9 cellular contexts compared by ENCODE assay signal in the genomic region with DNA sequence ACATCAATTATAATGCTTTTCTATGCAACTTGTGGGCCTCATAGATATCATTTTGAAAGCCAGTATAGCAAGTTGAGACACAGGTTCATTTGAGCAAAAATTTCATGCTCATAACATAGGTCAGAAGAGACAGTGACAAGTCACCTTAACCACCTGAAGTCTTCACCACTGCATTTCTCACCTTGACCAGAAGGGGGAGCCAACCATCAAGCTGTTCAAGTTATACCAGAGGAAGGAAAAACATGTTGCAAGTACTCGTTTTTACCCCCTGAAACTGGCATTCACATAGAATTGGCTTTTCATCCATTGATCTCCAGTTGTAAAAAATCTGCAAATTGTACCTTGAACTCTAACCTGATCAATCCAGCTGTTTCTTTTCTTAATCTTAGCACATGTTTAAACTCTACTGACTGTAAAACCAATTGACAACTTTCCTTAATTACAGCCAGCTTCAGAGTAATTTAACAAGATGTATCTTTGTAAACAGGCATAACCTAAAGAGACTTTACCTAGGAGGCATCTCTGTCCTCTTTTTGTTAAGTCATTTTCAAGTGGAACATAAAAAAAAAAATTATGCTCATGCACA. TPM values are rescaled to one million over a fixed set of nuclear protein-coding genes. Genes with fewer than 3 reads are reported as not detected.
A peak's percentile ranks its signal among the peaks of the same experiment; 100 is the strongest.
DNase-seq lines count a peak whose midpoint lies in the region; ATAC-seq, FAIRE-seq and TF ChIP-seq lines count a peak whose summit lies in the region.
"Had no signal": no experiment of that assay in that cellular context is flagged by ENCODE, and none has a peak within 500 bp of the region (broad histone marks: within the 10 kb centered on the region; RNA-seq: fewer than 3 reads in every experiment).

No MANE protein-coding gene starts in this region.

- H3K36me3 ChIP-seq in pancreas, result no peaks in the 10 kb centered on the region

- no peak overlapping the region for H3K4me3 Mint-ChIP-seq in activated T-helper 1 cell treated with anti-CD3 and anti-CD28 coated beads, Interleukin-12 subunit alpha, Interleukin-12 subunit beta, Interleukin-2, Interleukin-4 antibody, amounts not matched to agents 30 ng/mL and 10 ng/mL and 1 ng/mL, durations not matched to agents 14 hours and 24 hours and 36 hours
- H3K4me3 Mint-ChIP-seq in type B pancreatic cell, result no peak overlapping the region

- TF ChIP-seq CTCF in foreskin keratinocyte (conservative IDR thresholded peaks at IDR 0.05), result peak; percentile 90
- TF ChIP-seq CTCF in pancreas (IDR thresholded peaks at IDR 0.05), result peak; percentile 82 to 90 (median 86)
- TF ChIP-seq CTCF in type B pancreatic cell (conservative IDR thresholded peaks at IDR 0.05), result peak; percentile 96

- H3K27ac ChIP-seq in foreskin keratinocyte (no peak overlapping the region), pancreas (no peak overlapping the region)
- H3K27ac ChIP-seq: epithelial cell of prostate had no signal

- WGBS in pancreas, 2 donors, result 0% methylated on average over 1 of the region's 1 CpG

- no peaks in the 10 kb centered on the region for H3K36me3 Mint-ChIP-seq in activated T-helper 1 cell treated with anti-CD3 and anti-CD28 coated beads, Interleukin-12 subunit alpha, Interleukin-12 subunit beta, Interleukin-2, Interleukin-4 antibody, amounts not matched to agents 30 ng/mL and 10 ng/mL and 1 ng/mL, durations not matched to agents 14 hours and 24 hours and 36 hours (ENCODE audit: low read depth)
- H3K36me3 Mint-ChIP-seq in type B pancreatic cell, result no peaks in the 10 kb centered on the region

- intact Hi-C loops in activated T-helper 1 cell treated with anti-CD3 and anti-CD28 coated beads, Interleukin-12 subunit alpha, Interleukin-12 subunit beta, Interleukin-2, Interleukin-4 antibody, amounts not matched to agents 30 ng/mL and 10 ng/mL and 1 ng/mL, durations not matched to agents 14 hours and 24 hours and 36 hours (cut with micrococcal nuclease), result loop anchor here (1.0 to 5.0 kb wide), 6 partner anchors 40 to 826 kb away; no protein-coding TSS in a partner anchor
- intact Hi-C loops in pancreas (cut with DNase I), result no loop called here

- no peak overlapping the region for H3K27ac Mint-ChIP-seq in activated T-helper 1 cell treated with anti-CD3 and anti-CD28 coated beads, Interleukin-12 subunit alpha, Interleukin-12 subunit beta, Interleukin-2, Interleukin-4 antibody, amounts not matched to agents 30 ng/mL and 10 ng/mL and 1 ng/mL, durations not matched to agents 14 hours and 24 hours and 36 hours
- H3K27ac Mint-ChIP-seq in type B pancreatic cell, result no peak overlapping the region

- H3K4me1 Mint-ChIP-seq in activated T-helper 1 cell treated with anti-CD3 and anti-CD28 coated beads, Interleukin-12 subunit alpha, Interleukin-12 subunit beta, Interleukin-2, Interleukin-4 antibody, amounts not matched to agents 30 ng/mL and 10 ng/mL and 1 ng/mL, durations not matched to agents 14 hours and 24 hours and 36 hours (ENCODE audit: low read depth), result peaks cover 7% of the 10 kb centered on the region
- peaks cover 7% of the 10 kb centered on the region for H3K4me1 Mint-ChIP-seq in type B pancreatic cell (ENCODE audit: unreplicated experiment)

- H3K4me1 ChIP-seq in foreskin keratinocyte (peaks cover 12% of the 10 kb centered on the region), pancreas (peaks cover 3 to 7% (median 4%) of the 10 kb centered on the region in 3 donors)

- H3K4me3 ChIP-seq in pancreas, result no peak overlapping the region

- peaks cover 7% of the 10 kb centered on the region for H3K27me3 Mint-ChIP-seq in activated T-helper 1 cell treated with anti-CD3 and anti-CD28 coated beads, Interleukin-12 subunit alpha, Interleukin-12 subunit beta, Interleukin-2, Interleukin-4 antibody, amounts not matched to agents 30 ng/mL and 10 ng/mL and 1 ng/mL, durations not matched to agents 14 hours and 24 hours and 36 hours (ENCODE audit: insufficient read depth)
- no peaks in the 10 kb centered on the region for H3K27me3 Mint-ChIP-seq in type B pancreatic cell

- in situ Hi-C loops in Caki2 (cut with HindIII; ENCODE audit: low pct_unique_long_range_greater_than_20kb, low sequenced_read_pairs), result no loop called here

- peak; percentile 57 for DNase-seq in Caki2 (ENCODE audit: low read depth)
- DNase-seq in HuH-7 (ENCODE audit: low spot score), result peak; percentile 5
- peak; percentile 56 for DNase-seq in RCC 7860 (ENCODE audit: low spot score)
- DNase-seq in activated T-helper 1 cell treated with anti-CD3 and anti-CD28 coated beads, Interleukin-12 subunit alpha, Interleukin-12 subunit beta, Interleukin-2, Interleukin-4 antibody, amounts not matched to agents 30 ng/mL and 10 ng/mL and 1 ng/mL, durations not matched to agents 14 hours and 24 hours and 36 hours (ENCODE audit: low spot score), result peak; percentile 71
- peak; percentile 32 to 62 for DNase-seq in foreskin keratinocyte
- peak in 4 of 6 donors; percentile 51 to 77 (median 58) for DNase-seq in pancreas
- peak; percentile 73 for DNase-seq in type B pancreatic cell (ENCODE audit: extremely low spot score, unreplicated experiment)

- H3K9me3 Mint-ChIP-seq in activated T-helper 1 cell treated with anti-CD3 and anti-CD28 coated beads, Interleukin-12 subunit alpha, Interleukin-12 subunit beta, Interleukin-2, Interleukin-4 antibody, amounts not matched to agents 30 ng/mL and 10 ng/mL and 1 ng/mL, durations not matched to agents 14 hours and 24 hours and 36 hours, result no peaks in the 10 kb centered on the region
- H3K9me3 Mint-ChIP-seq in type B pancreatic cell, result no peaks in the 10 kb centered on the region

- H3K27me3 ChIP-seq in foreskin keratinocyte (no peaks in the 10 kb centered on the region), pancreas (no peaks in the 10 kb centered on the region)

- FAIRE-seq in RCC 7860 (lab: Jason Lieb, UNC) (peak; percentile 39), pancreas (lab: Jason Lieb, UNC) (peak; percentile 53)

- no peaks in the 10 kb centered on the region for H3K9me3 ChIP-seq in pancreas

- ATAC-seq in GM19468 (IDR thresholded peaks at IDR 0.05; ENCODE audit: extremely low read depth, unreplicated experiment) (peak; percentile 76), foreskin keratinocyte (peak; percentile 73), pancreas (peak; percentile 47 to 84 (median 76))

RNA-seq across cellular contexts. Expression of a gene that starts 1.4 kb away (rescaled TPM):
- not detected in 2 replicates for total RNA-seq in Caki2 (2014; rRNA removed; shearing (Covaris generic); ENCODE audit: low replicate concordance)
- total RNA-seq in activated T-helper 1 cell treated with anti-CD3 and anti-CD28 coated beads, Interleukin-12 subunit alpha, Interleukin-12 subunit beta, Interleukin-2, Interleukin-4 antibody, amounts not matched to agents 30 ng/mL and 10 ng/mL and 1 ng/mL, durations not matched to agents 14 hours and 24 hours and 36 hours, result not detected in 2 replicates
- not detected in 2 replicates for total RNA-seq in foreskin keratinocyte
- polyA plus RNA-seq in foreskin keratinocyte, result not detected in 2 replicates
- total RNA-seq in pancreas, result under 1 TPM in 1 of 6 donors, not detected in 5; 0.08 TPM
- not detected for polyA plus RNA-seq in pancreas
- 0.12 TPM in 1 of 2 replicates, not detected in the other for total RNA-seq in type B pancreatic cell (ENCODE audit: low replicate concordance)

RNA-seq across cellular contexts. Expression of a gene that starts 36.2 kb away (rescaled TPM):
- 77.1 and 78.4 TPM in 2 replicates for total RNA-seq in Caki2 (2014; rRNA removed; shearing (Covaris generic); ENCODE audit: low replicate concordance)
- 147 and 156 TPM in 2 replicates for total RNA-seq in activated T-helper 1 cell treated with anti-CD3 and anti-CD28 coated beads, Interleukin-12 subunit alpha, Interleukin-12 subunit beta, Interleukin-2, Interleukin-4 antibody, amounts not matched to agents 30 ng/mL and 10 ng/mL and 1 ng/mL, durations not matched to agents 14 hours and 24 hours and 36 hours
- total RNA-seq in foreskin keratinocyte (50.4 and 69.2 TPM in 2 replicates), pancreas (10 to 100 TPM; 29.5 to 78.9 (median 38.8) TPM), type B pancreatic cell (ENCODE audit: low replicate concordance) (38.5 and 49.2 TPM in 2 replicates)
- polyA plus RNA-seq in foreskin keratinocyte (40.9 and 52.1 TPM in 2 replicates), pancreas (10 to 100 TPM; 42.4 to 47.7 TPM)

RNA-seq across cellular contexts. Expression of a gene that starts 40.8 kb away (rescaled TPM):
- total RNA-seq in Caki2 (2014; rRNA removed; shearing (Covaris generic); ENCODE audit: low replicate concordance), result 47.1 and 56.0 TPM in 2 replicates
- 113 and 117 TPM in 2 replicates for total RNA-seq in activated T-helper 1 cell treated with anti-CD3 and anti-CD28 coated beads, Interleukin-12 subunit alpha, Interleukin-12 subunit beta, Interleukin-2, Interleukin-4 antibody, amounts not matched to agents 30 ng/mL and 10 ng/mL and 1 ng/mL, durations not matched to agents 14 hours and 24 hours and 36 hours
- total RNA-seq in foreskin keratinocyte, result 62.2 and 68.7 TPM in 2 replicates
- 40.9 and 43.7 TPM in 2 replicates for polyA plus RNA-seq in foreskin keratinocyte
- 10 to 100 TPM; 11.7 to 32.9 (median 15.9) TPM for total RNA-seq in pancreas
- 10 to 100 TPM; 16.3 to 28.0 TPM for polyA plus RNA-seq in pancreas
- total RNA-seq in type B pancreatic cell (ENCODE audit: low replicate concordance), result 55.4 and 68.5 TPM in 2 replicates

Comparison
In these comparisons a context has a peak if more than half of its experiments do, and no peak if none do; other contexts are left out.
1. DNase-seq: peak in every context shown above with its lines; median percentile 73 in type B pancreatic cell; 71 in activated T-helper 1 cell treated with anti-CD3 and anti-CD28 coated beads, Interleukin-12 subunit alpha, Interleukin-12 subunit beta, Interleukin-2, Interleukin-4 antibody, amounts not matched to agents 30 ng/mL and 10 ng/mL and 1 ng/mL, durations not matched to agents 14 hours and 24 hours and 36 hours; 58 in pancreas; 57 in Caki2; 56 in RCC 7860; 47 in foreskin keratinocyte; 5 in HuH-7.